In genomic region chr11:65524747-65525658, GRCh38 we compare ENCODE assay signal across 1 cellular context.
TF ChIP-seq lines count a peak whose summit lies in the region.

Gene SCYL1 (plus strand): TSS chr11:65525083. CDS start chr11:65525154, 71 bp downstream.

TF ChIP-seq in HEK293, 187 proteins besides CTCF, POLR2A, EP300 and RAD21 (continued from another document):
- peak; percentile 45 for TF ChIP-seq ZNF335 (tag by site-specific recombination; conservative IDR thresholded peaks at IDR 0.05)
- TF ChIP-seq ZNF223 (tag by site-specific recombination; IDR thresholded peaks at IDR 0.05), result no peak
- TF ChIP-seq ZNF174 (tag by site-specific recombination; IDR thresholded peaks at IDR 0.05), result no peak
- peak; percentile 40; the same call in 1 of the 2 replicates for TF ChIP-seq ZFHX2 (tag by site-specific recombination; conservative IDR thresholded peaks at IDR 0.05)
- TF ChIP-seq SP2 (tag by site-specific recombination; IDR thresholded peaks at IDR 0.05), result peak; percentile 41
- TF ChIP-seq GLI2 (tag by site-specific recombination; IDR thresholded peaks at IDR 0.05; ENCODE audit: borderline replicate concordance, low read depth), result no peak
- TF ChIP-seq ZNF658 (tag by site-specific recombination; IDR thresholded peaks at IDR 0.05), result no peak
- TF ChIP-seq ZNF596 (tag by site-specific recombination; IDR thresholded peaks at IDR 0.05), result no peak
- TF ChIP-seq ZNF561 (tag by site-specific recombination; IDR thresholded peaks at IDR 0.05; ENCODE audit: borderline replicate concordance), result peak; percentile 90; the same call in 1 of the 2 replicates
- peak; percentile 35; the same call in 1 of the 2 replicates for TF ChIP-seq ZNF501 (tag by site-specific recombination; IDR thresholded peaks at IDR 0.05)
- TF ChIP-seq SCRT2 (tag by site-specific recombination; IDR thresholded peaks at IDR 0.05), result no peak
- no peak for TF ChIP-seq ZNF10 (tag by site-specific recombination; IDR thresholded peaks at IDR 0.05)
- no peak for TF ChIP-seq ZFP3 (tag by site-specific recombination; IDR thresholded peaks at IDR 0.05; ENCODE audit: low read depth)
- TF ChIP-seq ZNF626 (tag by site-specific recombination; IDR thresholded peaks at IDR 0.05), result no peak
- no peak for TF ChIP-seq RBAK (tag by site-specific recombination; IDR thresholded peaks at IDR 0.05)
- peak; percentile 57 for TF ChIP-seq ZNF692 (tag by site-specific recombination; IDR thresholded peaks at IDR 0.05)
- TF ChIP-seq ZNF292 (tag by site-specific recombination; IDR thresholded peaks at IDR 0.05; ENCODE audit: borderline replicate concordance, low read depth), result no peak
- no peak for TF ChIP-seq ZNF16 (tag by site-specific recombination; IDR thresholded peaks at IDR 0.05; ENCODE audit: low read depth)
- 0 out of 2 replicates have a peak, but pooled peaks have one; percentile 27 for TF ChIP-seq ZNF394 (tag by site-specific recombination; IDR thresholded peaks at IDR 0.05; ENCODE audit: borderline replicate concordance)
- no peak for TF ChIP-seq YY2 (tag by site-specific recombination; IDR thresholded peaks at IDR 0.05)
- no peak for TF ChIP-seq ZNF654 (tag by site-specific recombination; IDR thresholded peaks at IDR 0.05; ENCODE audit: low read depth)
- no peak for TF ChIP-seq ZNF837 (tag by site-specific recombination; IDR thresholded peaks at IDR 0.05)
- TF ChIP-seq ZNF624 (tag by site-specific recombination; IDR thresholded peaks at IDR 0.05), result no peak
- no peak for TF ChIP-seq ZNF585B (tag by site-specific recombination; IDR thresholded peaks at IDR 0.05)
- TF ChIP-seq ZBTB21 (tag by site-specific recombination; IDR thresholded peaks at IDR 0.05), result no peak
- no peak for TF ChIP-seq HOXC10 (CRISPR knock-in tag; IDR thresholded peaks at IDR 0.05)
- TF ChIP-seq ZFP37 (tag by site-specific recombination; IDR thresholded peaks at IDR 0.05), result peak; percentile 40; the same call in 1 of the 2 replicates
- 0 out of 2 replicates have a peak, but pooled peaks have one; percentile 41 for TF ChIP-seq ZNF324 (tag by site-specific recombination; IDR thresholded peaks at IDR 0.05)
- no peak for TF ChIP-seq INSM2 (tag by site-specific recombination; IDR thresholded peaks at IDR 0.05)
- TF ChIP-seq ZEB2 (tag by site-specific recombination; IDR thresholded peaks at IDR 0.05), result 0 out of 2 replicates have a peak, but pooled peaks have one; percentile 20
- TF ChIP-seq ZNF600 (tag by site-specific recombination; IDR thresholded peaks at IDR 0.05), result no peak
- TF ChIP-seq ZNF280C (tag by site-specific recombination; IDR thresholded peaks at IDR 0.05), result no peak
- peak; percentile 88 for TF ChIP-seq ZNF660 (tag by site-specific recombination; IDR thresholded peaks at IDR 0.05)
- TF ChIP-seq KLF16 (tag by site-specific recombination; IDR thresholded peaks at IDR 0.05), result peak; percentile 79
- TF ChIP-seq KLF8 (tag by site-specific recombination; IDR thresholded peaks at IDR 0.05), result peak; percentile 36; the same call in 1 of the 2 replicates
- 0 out of 2 replicates have a peak, but pooled peaks have one; percentile 49 for TF ChIP-seq ZNF76 (tag by site-specific recombination; IDR thresholded peaks at IDR 0.05; ENCODE audit: borderline replicate concordance, low read depth)
- TF ChIP-seq ZNF560 (tag by site-specific recombination; IDR thresholded peaks at IDR 0.05; ENCODE audit: borderline replicate concordance), result no peak
- TF ChIP-seq SCRT1 (tag by site-specific recombination; IDR thresholded peaks at IDR 0.05; ENCODE audit: borderline replicate concordance), result no peak
- TF ChIP-seq ZNF664 (tag by site-specific recombination; IDR thresholded peaks at IDR 0.05), result no peak
- TF ChIP-seq ZNF610 (tag by site-specific recombination; IDR thresholded peaks at IDR 0.05; ENCODE audit: borderline replicate concordance), result no peak
- no peak for TF ChIP-seq ZNF629 (tag by site-specific recombination; IDR thresholded peaks at IDR 0.05)
- 0 out of 2 replicates have a peak, but pooled peaks have one; percentile 36 for TF ChIP-seq ZNF449 (tag by site-specific recombination; IDR thresholded peaks at IDR 0.05)
- no peak for TF ChIP-seq ZIC2 (tag by site-specific recombination; IDR thresholded peaks at IDR 0.05)
- no peak for TF ChIP-seq ZNF341 (tag by site-specific recombination; IDR thresholded peaks at IDR 0.05; ENCODE audit: low read depth)
- no peak for TF ChIP-seq ZNF792 (tag by site-specific recombination; IDR thresholded peaks at IDR 0.05)
- TF ChIP-seq ZNF18 (tag by site-specific recombination; IDR thresholded peaks at IDR 0.05), result no peak
